Comparison of ENCODE assay signal across 1 cellular context in genomic region chr4:149885896-149886295, GRCh38.
TF ChIP-seq lines count a peak whose summit lies in the region.

No MANE protein-coding gene starts in this region.

TF ChIP-seq in SK-N-SH, 30 proteins besides CTCF, POLR2A, EP300 and RAD21 (continued from another document):
- no peak for TF ChIP-seq REST (IDR thresholded peaks at IDR 0.05; ENCODE audit: low read depth, low read length)
- TF ChIP-seq TCF12 (IDR thresholded peaks at IDR 0.05), result no peak
- TF ChIP-seq, protein P1, sequence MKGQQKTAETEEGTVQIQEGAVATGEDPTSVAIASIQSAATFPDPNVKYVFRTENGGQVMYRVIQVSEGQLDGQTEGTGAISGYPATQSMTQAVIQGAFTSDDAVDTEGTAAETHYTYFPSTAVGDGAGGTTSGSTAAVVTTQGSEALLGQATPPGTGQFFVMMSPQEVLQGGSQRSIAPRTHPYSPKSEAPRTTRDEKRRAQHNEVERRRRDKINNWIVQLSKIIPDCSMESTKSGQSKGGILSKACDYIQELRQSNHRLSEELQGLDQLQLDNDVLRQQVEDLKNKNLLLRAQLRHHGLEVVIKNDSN (IDR thresholded peaks at IDR 0.05; ENCODE audit: borderline replicate concordance, low read depth), result no peak
- no peak for TF ChIP-seq RXRA (IDR thresholded peaks at IDR 0.05; ENCODE audit: borderline replicate concordance, low read depth)
- TF ChIP-seq, protein P2, sequence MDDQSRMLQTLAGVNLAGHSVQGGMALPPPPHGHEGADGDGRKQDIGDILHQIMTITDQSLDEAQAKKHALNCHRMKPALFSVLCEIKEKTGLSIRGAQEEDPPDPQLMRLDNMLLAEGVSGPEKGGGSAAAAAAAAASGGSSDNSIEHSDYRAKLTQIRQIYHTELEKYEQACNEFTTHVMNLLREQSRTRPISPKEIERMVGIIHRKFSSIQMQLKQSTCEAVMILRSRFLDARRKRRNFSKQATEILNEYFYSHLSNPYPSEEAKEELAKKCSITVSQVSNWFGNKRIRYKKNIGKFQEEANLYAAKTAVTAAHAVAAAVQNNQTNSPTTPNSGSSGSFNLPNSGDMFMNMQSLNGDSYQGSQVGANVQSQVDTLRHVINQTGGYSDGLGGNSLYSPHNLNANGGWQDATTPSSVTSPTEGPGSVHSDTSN (IDR thresholded peaks at IDR 0.05), result no peak
- TF ChIP-seq SMC3 (IDR thresholded peaks at IDR 0.05; ENCODE audit: low read depth, low read length), result no peak
- TF ChIP-seq, protein P3, sequence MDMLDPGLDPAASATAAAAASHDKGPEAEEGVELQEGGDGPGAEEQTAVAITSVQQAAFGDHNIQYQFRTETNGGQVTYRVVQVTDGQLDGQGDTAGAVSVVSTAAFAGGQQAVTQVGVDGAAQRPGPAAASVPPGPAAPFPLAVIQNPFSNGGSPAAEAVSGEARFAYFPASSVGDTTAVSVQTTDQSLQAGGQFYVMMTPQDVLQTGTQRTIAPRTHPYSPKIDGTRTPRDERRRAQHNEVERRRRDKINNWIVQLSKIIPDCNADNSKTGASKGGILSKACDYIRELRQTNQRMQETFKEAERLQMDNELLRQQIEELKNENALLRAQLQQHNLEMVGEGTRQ (IDR thresholded peaks at IDR 0.05; ENCODE audit: borderline replicate concordance, low read depth, low read length), result no peak
- TF ChIP-seq ZBTB33 (IDR thresholded peaks at IDR 0.05; ENCODE audit: borderline replicate concordance, low read depth), result no peak
- TF ChIP-seq FOXJ3 (CRISPR knock-in tag; IDR thresholded peaks at IDR 0.05), result no peak
- no peak for TF ChIP-seq GATA2 (CRISPR knock-in tag; IDR thresholded peaks at IDR 0.05)
- no peak for TF ChIP-seq NFIC (IDR thresholded peaks at IDR 0.05; ENCODE audit: borderline replicate concordance)
- TF ChIP-seq RCOR1 (IDR thresholded peaks at IDR 0.05; ENCODE audit: low read length), result no peak
- no peak for TF ChIP-seq MEF2A (IDR thresholded peaks at IDR 0.05; ENCODE audit: borderline replicate concordance, low read depth)
- no peak for TF ChIP-seq ELF1 (IDR thresholded peaks at IDR 0.05)
- no peak for TF ChIP-seq YY1 (IDR thresholded peaks at IDR 0.05; ENCODE audit: low read depth)
- no peak for TF ChIP-seq RFX5 (IDR thresholded peaks at IDR 0.05; ENCODE audit: low read length)
- no peak for TF ChIP-seq FOXM1 (IDR thresholded peaks at IDR 0.05; ENCODE audit: low read depth)
